16 cellular contexts compared by ENCODE assay signal in the genomic region with DNA sequence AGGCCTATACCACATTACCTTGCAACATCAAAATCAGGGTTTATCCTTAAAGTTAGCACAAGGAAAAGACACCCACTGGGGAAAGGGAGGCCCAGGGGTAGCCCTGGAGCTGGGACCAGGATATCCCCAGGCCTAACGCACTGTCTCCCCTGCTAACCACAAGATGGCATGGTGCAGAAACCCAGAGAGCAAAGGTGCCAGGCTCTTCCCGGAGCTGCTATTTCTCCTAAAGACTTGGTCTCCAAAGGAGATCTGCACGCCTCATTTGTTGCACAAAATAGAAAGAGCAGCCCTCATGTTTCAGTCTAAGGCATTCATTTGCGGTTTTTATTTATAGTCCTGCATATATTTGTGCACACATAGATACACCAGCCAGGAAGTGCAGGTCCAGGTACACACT.
DNase-seq lines count a peak whose midpoint lies in the region; ATAC-seq, FAIRE-seq and TF ChIP-seq lines count a peak whose summit lies in the region.
"Had no signal": no experiment of that assay in that cellular context is flagged by ENCODE, and none has a peak within 500 bp of the region (broad histone marks: within the 10 kb centered on the region; RNA-seq: fewer than 3 reads in every experiment).

No MANE protein-coding gene starts in this region.

- no peak overlapping the region for H3K27ac ChIP-seq in neural progenitor cell
- H3K27ac ChIP-seq: spleen had no signal

- no peak overlapping the region for H2AFZ ChIP-seq in neural progenitor cell (replicated peaks)

- no peaks in the 10 kb centered on the region for H3K36me3 Mint-ChIP-seq in neural progenitor cell
- H3K36me3 Mint-ChIP-seq: activated naive CD8-positive, alpha-beta T cell treated with anti-CD3 and anti-CD28 coated beads, Interleukin-2, amount 10 ng/mL, durations not matched to agents 7 days and 5 days had no signal

- peaks cover 17% of the 10 kb centered on the region for H3K4me1 ChIP-seq in neural progenitor cell
- H3K4me1 ChIP-seq: spleen had no signal

- no peaks in the 10 kb centered on the region for H4K20me1 ChIP-seq in neural progenitor cell (ENCODE audit: low read depth)

- no peaks in the 10 kb centered on the region for H3K79me2 ChIP-seq in neural progenitor cell (ENCODE audit: low read depth)

- H3K36me3 ChIP-seq in neural progenitor cell, result no peaks in the 10 kb centered on the region
- H3K36me3 ChIP-seq: spleen had no signal

- no peak overlapping the region for H3K4me3 Mint-ChIP-seq in neural progenitor cell
- H3K4me3 Mint-ChIP-seq: activated naive CD8-positive, alpha-beta T cell treated with anti-CD3 and anti-CD28 coated beads, Interleukin-2, amount 10 ng/mL, durations not matched to agents 7 days and 5 days; B cell had no signal

- peaks cover 3% of the 10 kb centered on the region for H3F3A ChIP-seq in neural progenitor cell (ENCODE audit: low read depth)

- peaks cover 36% of the 10 kb centered on the region for H3K4me1 Mint-ChIP-seq in neural progenitor cell
- H3K4me1 Mint-ChIP-seq: activated naive CD8-positive, alpha-beta T cell treated with anti-CD3 and anti-CD28 coated beads, Interleukin-2, amount 10 ng/mL, durations not matched to agents 7 days and 5 days; B cell had no signal

- TF ChIP-seq CTCF in neural progenitor cell (IDR thresholded peaks at IDR 0.05), result peak; percentile 13

- H3K9me3 ChIP-seq in neural progenitor cell (ENCODE audit: low read depth), result no peaks in the 10 kb centered on the region

- ATAC-seq in GM21515 (IDR thresholded peaks at IDR 0.05; ENCODE audit: unreplicated experiment), result no peak

- no peak overlapping the region for H3K4me3 ChIP-seq in neural progenitor cell
- H3K4me3 ChIP-seq: spleen had no signal

- no peak for FAIRE-seq in HTR-8/SVneo (lab: Jason Lieb, UNC)
- FAIRE-seq: endometrium had no signal

- peak overlapping the region; percentile 17 for H3K27ac Mint-ChIP-seq in neural progenitor cell
- H3K27ac Mint-ChIP-seq: activated naive CD8-positive, alpha-beta T cell treated with anti-CD3 and anti-CD28 coated beads, Interleukin-2, amount 10 ng/mL, durations not matched to agents 7 days and 5 days; B cell had no signal

- peaks cover 5% of the 10 kb centered on the region for H3K27me3 Mint-ChIP-seq in neural progenitor cell (ENCODE audit: insufficient read depth, low read depth)

- no peaks in the 10 kb centered on the region for H3K27me3 ChIP-seq in neural progenitor cell

- peak overlapping the region; percentile 37 for H3K4me2 ChIP-seq in neural progenitor cell

- DNase-seq in DMS153 treated with DMSO at 0.1 percent for 48 hours (lab: John Stamatoyannopoulos, UW; ENCODE audit: unreplicated experiment) (peak; percentile 22), NCI-H187 treated with DMSO at 0.1 percent for 48 hours (lab: John Stamatoyannopoulos, UW) (peak; percentile 97), SW480 (ENCODE audit: low spot score) (peak; percentile 42), neural progenitor cell (ENCODE audit: low spot score) (peak; percentile 45), activated gamma-delta T cell treated with Interleukin-2 at 50 U/mL for 16 hours (no peak), HTR-8/SVneo (ENCODE audit: insufficient read length, low spot score) (no peak), islet precursor cell (no peak)
- DNase-seq: activated CD4-positive, CD25-positive, alpha-beta regulatory T cell; activated naive CD8-positive, alpha-beta T cell treated with anti-CD3 and anti-CD28 coated beads, Interleukin-2, amount 10 ng/mL, durations not matched to agents 7 days and 5 days; central memory CD4-positive, alpha-beta T cell; foreskin melanocyte; Karpas-422; spleen had no signal

- H3K9ac ChIP-seq in neural progenitor cell, result no peak overlapping the region

- peaks cover 7% of the 10 kb centered on the region for H3K9me3 Mint-ChIP-seq in neural progenitor cell
- H3K9me3 Mint-ChIP-seq: activated naive CD8-positive, alpha-beta T cell treated with anti-CD3 and anti-CD28 coated beads, Interleukin-2, amount 10 ng/mL, durations not matched to agents 7 days and 5 days had no signal

Comparison
In these comparisons a context has a peak if more than half of its experiments do, and no peak if none do; other contexts are left out.
1. DNase-seq: peak in DMS153 treated with DMSO at 0.1 percent for 48 hours (single experiment), NCI-H187 treated with DMSO at 0.1 percent for 48 hours (single experiment), SW480 (single experiment) and neural progenitor cell (single experiment); none in activated gamma-delta T cell treated with Interleukin-2 at 50 U/mL for 16 hours (single experiment), HTR-8/SVneo (single experiment) and islet precursor cell (single experiment).